ENCODE assay signal across 8 cellular contexts in the genomic region with DNA sequence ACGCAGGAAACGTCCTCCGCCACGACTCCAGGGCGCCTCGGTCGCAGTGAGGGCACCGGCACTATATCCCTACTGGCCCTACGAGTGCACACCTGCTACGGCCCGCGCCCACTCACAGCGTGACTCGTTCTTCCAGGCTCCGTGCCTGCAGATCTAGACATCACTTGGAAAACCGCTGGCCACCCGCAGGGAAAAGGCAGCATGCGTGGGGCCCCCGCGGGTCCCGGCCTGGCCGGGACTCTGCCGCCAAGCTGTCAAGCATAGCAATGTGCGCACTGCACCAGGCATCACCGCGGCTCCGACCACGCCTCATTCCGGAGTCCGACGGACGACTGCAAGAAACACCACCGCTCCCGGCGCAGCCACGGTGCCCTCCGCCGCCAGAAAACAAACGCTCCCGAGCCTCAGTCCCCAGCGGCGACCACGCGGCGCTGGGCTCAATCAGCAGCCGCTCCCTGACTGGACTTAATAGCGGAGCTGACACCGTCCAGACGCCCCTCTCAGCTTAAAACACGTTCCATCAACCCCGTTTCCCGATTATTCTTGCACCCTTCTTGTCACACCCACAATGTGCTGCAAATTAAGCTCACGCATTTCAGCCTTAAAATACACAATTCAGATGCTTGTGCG. TPM values are rescaled to one million over a fixed set of nuclear protein-coding genes. Genes with fewer than 3 reads are reported as not detected.
DNase-seq lines count a peak whose midpoint lies in the region; FAIRE-seq and TF ChIP-seq lines count a peak whose summit lies in the region.
"Had no signal": no experiment of that assay in that cellular context is flagged by ENCODE, and none has a peak within 500 bp of the region (broad histone marks: within the 10 kb centered on the region; RNA-seq: fewer than 3 reads in every experiment).

No MANE protein-coding gene starts in this region.

- peak overlapping the region; percentile 97 for H3K4me3 ChIP-seq in epithelial cell of proximal tubule (ENCODE audit: low read depth, low read length)
- H3K4me3 ChIP-seq in muscle layer of colon (ENCODE audit: low read depth in 1 of 2, low read length in 2 of 2) = peak overlapping the region; percentile 94 to 97
- peak overlapping the region; percentile 82 to 98 for H3K4me3 ChIP-seq in tibial artery

- H3K36me3 ChIP-seq in muscle layer of colon (ENCODE audit: insufficient read depth, low read length) = no peaks in the 10 kb centered on the region
- H3K36me3 ChIP-seq in tibial artery = no peaks in the 10 kb centered on the region

- H3K9ac ChIP-seq in muscle layer of colon (ENCODE audit: low read length) = peak overlapping the region; percentile 87

- peak overlapping the region; percentile 16 for H3K27ac Mint-ChIP-seq in activated CD4-positive, alpha-beta memory T cell treated with anti-CD3 and anti-CD28 coated beads, Interleukin-2, amount 10 ng/mL, durations not matched to agents 7 days and 5 days

- DNase-seq in H54 (ENCODE audit: insufficient read length, low spot score) = peak; percentile 50
- DNase-seq in M059J (ENCODE audit: low read depth) = peak; percentile 49
- DNase-seq in activated CD4-positive, alpha-beta memory T cell treated with anti-CD3 and anti-CD28 coated beads, Interleukin-2, amount 10 ng/mL, durations not matched to agents 7 days and 5 days = peak; percentile 51
- no peak for DNase-seq in epithelial cell of proximal tubule (ENCODE audit: low read depth)
- peak; percentile 57 to 77 for DNase-seq in tibial artery

- POLR2A ChIA-PET in activated CD4-positive, alpha-beta memory T cell treated with anti-CD3 and anti-CD28 coated beads, Interleukin-2, amount 10 ng/mL, durations not matched to agents 7 days and 5 days (lab: Charles Lee) = interaction anchor here (0.6 to 2.0 kb wide), 3 partner anchors 60 to 141 kb away, joined by 3 to 8 read pairs (median 4); partner anchors contain the start of genes NIPA2 and TUBGCP5

- H3K27ac ChIP-seq in muscle layer of colon (ENCODE audit: low read depth, low read length) = peak overlapping the region; percentile 89
- peak overlapping the region; percentile 82 to 88 for H3K27ac ChIP-seq in tibial artery

- no peaks in the 10 kb centered on the region for H3K9me3 ChIP-seq in muscle layer of colon (ENCODE audit: low read length)
- no peaks in the 10 kb centered on the region for H3K9me3 ChIP-seq in tibial artery

- peak overlapping the region; percentile 84 for H3K4me3 Mint-ChIP-seq in activated CD4-positive, alpha-beta memory T cell treated with anti-CD3 and anti-CD28 coated beads, Interleukin-2, amount 10 ng/mL, durations not matched to agents 7 days and 5 days

- peak; percentile 2 for TF ChIP-seq CTCF in GM12873 (IDR thresholded peaks at IDR 0.05; ENCODE audit: insufficient read depth, low read depth, low read length, missing control alignments)
- TF ChIP-seq CTCF in epithelial cell of proximal tubule (conservative IDR thresholded peaks at IDR 0.05; ENCODE audit: low read depth, low read length) = no peak
- no peak for TF ChIP-seq CTCF in tibial artery (IDR thresholded peaks at IDR 0.05)

- intact Hi-C loops in tibial artery (cut with DNase I; ENCODE audit: low total_unique reads) = loop anchor here (10.0 kb wide), 1 partner anchor 144 kb away; the partner anchor contains the start of gene NIPA2

- no peak for FAIRE-seq in H54 (lab: Jason Lieb, UNC)
- FAIRE-seq: endometrium had no signal

- H3K36me3 Mint-ChIP-seq in activated CD4-positive, alpha-beta memory T cell treated with anti-CD3 and anti-CD28 coated beads, Interleukin-2, amount 10 ng/mL, durations not matched to agents 7 days and 5 days (ENCODE audit: low read depth) = peaks cover 3% of the 10 kb centered on the region

- H3K27me3 Mint-ChIP-seq in activated CD4-positive, alpha-beta memory T cell treated with anti-CD3 and anti-CD28 coated beads, Interleukin-2, amount 10 ng/mL, durations not matched to agents 7 days and 5 days = peaks cover 14% of the 10 kb centered on the region

- no peak for TF ChIP-seq POLR2A in H54 (IDR thresholded peaks at IDR 0.05; ENCODE audit: low read depth, low read length)

- no peaks in the 10 kb centered on the region for H3K9me3 Mint-ChIP-seq in activated CD4-positive, alpha-beta memory T cell treated with anti-CD3 and anti-CD28 coated beads, Interleukin-2, amount 10 ng/mL, durations not matched to agents 7 days and 5 days

- peaks cover 4% of the 10 kb centered on the region for H3K4me1 ChIP-seq in muscle layer of colon (ENCODE audit: insufficient read depth, low read length)
- H3K4me1 ChIP-seq in tibial artery = peaks cover 0 to 24% (median 14%) of the 10 kb centered on the region in 4 donors

- peaks cover 18% of the 10 kb centered on the region for H3K4me1 Mint-ChIP-seq in activated CD4-positive, alpha-beta memory T cell treated with anti-CD3 and anti-CD28 coated beads, Interleukin-2, amount 10 ng/mL, durations not matched to agents 7 days and 5 days

- CTCF ChIA-PET in activated CD4-positive, alpha-beta memory T cell treated with anti-CD3 and anti-CD28 coated beads, Interleukin-2, amount 10 ng/mL, durations not matched to agents 7 days and 5 days (lab: Charles Lee) = no interaction called here

- H3K27me3 ChIP-seq in muscle layer of colon (ENCODE audit: control insufficient read depth in 1 of 2, insufficient read depth in 2 of 2, low read length in 2 of 2) (no peaks in the 10 kb centered on the region), tibial artery (no peaks in the 10 kb centered on the region)

RNA-seq across cellular contexts. Expression of gene CYFIP1, which starts 1.0 kb away (rescaled TPM):
- total RNA-seq in M059J (2014; rRNA removed; shearing (Covaris generic)) = 37.2 and 75.5 TPM in 2 replicates
- total RNA-seq in activated CD4-positive, alpha-beta memory T cell treated with anti-CD3 and anti-CD28 coated beads, Interleukin-2, amount 10 ng/mL, durations not matched to agents 7 days and 5 days = 10 to 100 TPM; 23.1 to 24.9 TPM
- 104 and 119 TPM in 2 replicates for total RNA-seq in epithelial cell of proximal tubule
